24 cellular contexts compared by ENCODE assay signal in the genomic region with DNA sequence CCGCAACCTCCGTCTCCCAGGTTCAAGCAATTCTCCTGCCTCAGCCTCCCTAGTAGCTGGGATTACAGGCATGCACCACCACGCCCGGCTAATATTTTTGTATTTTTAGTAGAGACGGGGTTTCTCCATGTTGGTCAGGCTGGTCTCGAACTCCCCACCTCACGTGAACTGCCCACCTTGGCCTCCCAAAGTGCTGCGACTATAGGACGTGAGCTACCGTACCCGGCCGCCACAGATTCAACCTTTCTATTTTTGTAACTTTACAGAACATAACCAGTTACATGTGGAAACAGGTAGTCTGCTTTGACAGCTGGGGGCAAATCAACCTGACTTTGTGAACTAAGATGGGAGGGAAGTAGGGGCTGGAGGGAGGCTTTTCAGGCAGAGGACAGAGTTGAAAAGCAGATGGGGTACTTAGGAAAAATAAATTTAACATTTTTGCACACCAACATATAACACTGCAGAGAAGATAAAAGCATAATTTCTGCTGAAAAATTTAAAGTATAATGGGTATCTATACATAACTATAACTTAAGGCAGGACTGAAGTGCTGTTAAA. TPM values are rescaled to one million over a fixed set of nuclear protein-coding genes. Genes with fewer than 3 reads are reported as not detected.
DNase-seq lines count a peak whose midpoint lies in the region; ATAC-seq and TF ChIP-seq lines count a peak whose summit lies in the region.
"Had no signal": no experiment of that assay in that cellular context is flagged by ENCODE, and none has a peak within 500 bp of the region (broad histone marks: within the 10 kb centered on the region; RNA-seq: fewer than 3 reads in every experiment).

No MANE protein-coding gene starts in this region.

- POLR2A ChIA-PET in HEK293T (lab: Yijun Ruan, JAX): interaction anchor here (1.1 to 1.2 kb wide), 2 partner anchors 17 to 60 kb away, joined by 3 to 4 read pairs; no protein-coding TSS in a partner anchor

- H3K36me3 ChIP-seq in neural progenitor cell (peaks cover 59% of the 10 kb centered on the region), spleen (peaks cover 2 to 96% (median 73%) of the 10 kb centered on the region in 6 donors)

- DNase-seq in activated naive CD4-positive, alpha-beta T cell treated with anti-CD3 and anti-CD28 coated beads, Interleukin-2, amount 50 U/mL, for 72 hours (ENCODE audit: low spot score in 2 of 2): no peak
- DNase-seq in activated naive CD4-positive, alpha-beta T cell (lab: John Stamatoyannopoulos, UW): no peak
- no peak for DNase-seq in NB4 (ENCODE audit: low read depth)
- DNase-seq in activated naive CD8-positive, alpha-beta T cell treated with anti-CD3 and anti-CD28 coated beads, Interleukin-2, amount 50 U/mL, for 24 hours: no peak
- DNase-seq in neural progenitor cell (ENCODE audit: low spot score): no peak
- DNase-seq in spleen: no peak
- DNase-seq in HEK293T (ENCODE audit: extremely low spot score): no peak
- DNase-seq: activated CD4-positive, alpha-beta T cell treated with anti-CD3 and anti-CD28 coated beads for 1 hour; activated naive CD4-positive, alpha-beta T cell treated with anti-CD3 and anti-CD28 coated beads, Interleukin-2, amount 50 U/mL, for 16 hours; CD4-positive, CD25-positive, alpha-beta regulatory T cell; erythroblast; foreskin keratinocyte; GF-D8; HCEC 1CT; left ventricle myocardium superior; NCI-H1048; NCI-H187; NCI-H2227 treated with DMSO at 0.1 percent for 48 hours; Right ventricle myocardium superior; stimulated activated CD4-positive, alpha-beta T cell treated with anti-CD3 and anti-CD28 coated beads, Interleukin-1b, Interleukin-23, amount 100 ng/mL, for 48 hours; stimulated activated naive CD4-positive, alpha-beta T cell had no signal

- H3K27ac Mint-ChIP-seq in activated naive CD4-positive, alpha-beta T cell treated with anti-CD3 and anti-CD28 coated beads, Interleukin-2, amount 50 U/mL, for 72 hours: peak overlapping the region; percentile 79 to 83
- peak overlapping the region; percentile 100 for H3K27ac Mint-ChIP-seq in activated naive CD8-positive, alpha-beta T cell treated with anti-CD3 and anti-CD28 coated beads, Interleukin-2, amount 50 U/mL, for 24 hours
- no peak overlapping the region for H3K27ac Mint-ChIP-seq in neural progenitor cell

- TF ChIP-seq CTCF in NB4 (IDR thresholded peaks at IDR 0.05; ENCODE audit: low read depth, low read length) (no peak), neural progenitor cell (IDR thresholded peaks at IDR 0.05) (no peak), spleen (IDR thresholded peaks at IDR 0.05 in 8 of 11, conservative IDR thresholded peaks at IDR 0.05 in 3 of 11) (no peak)

- peak overlapping the region; percentile 99 for H3K4me3 Mint-ChIP-seq in activated naive CD8-positive, alpha-beta T cell treated with anti-CD3 and anti-CD28 coated beads, Interleukin-2, amount 50 U/mL, for 24 hours
- no peak overlapping the region for H3K4me3 Mint-ChIP-seq in neural progenitor cell

- intact Hi-C loops in spleen (cut with DNase I; ENCODE audit: low total_unique reads): no loop called here

- H3K4me1 ChIP-seq in neural progenitor cell (peaks cover 16% of the 10 kb centered on the region), spleen (peaks cover 15 to 58% (median 30%) of the 10 kb centered on the region in 6 donors)
- H3K4me1 ChIP-seq: prostate gland had no signal

- H3K9ac ChIP-seq in neural progenitor cell: no peak overlapping the region

- H3K27ac ChIP-seq in neural progenitor cell: peak overlapping the region; percentile 48
- no peak overlapping the region for H3K27ac ChIP-seq in spleen
- H3K27ac ChIP-seq: foreskin keratinocyte, hepatocyte, prostate gland had no signal

- no peak overlapping the region for H3K4me2 ChIP-seq in neural progenitor cell
- H3K4me2 ChIP-seq: hepatocyte had no signal

- H3K4me1 Mint-ChIP-seq in activated naive CD8-positive, alpha-beta T cell treated with anti-CD3 and anti-CD28 coated beads, Interleukin-2, amount 50 U/mL, for 24 hours: peaks cover 62% of the 10 kb centered on the region
- H3K4me1 Mint-ChIP-seq in neural progenitor cell: peaks cover 29% of the 10 kb centered on the region

- 92 to 97% (median 93%) methylated on average over 12 of the region's 12 CpGs for WGBS in spleen, 5 donors

- H2AFZ ChIP-seq in neural progenitor cell (replicated peaks): no peak overlapping the region
- H2AFZ ChIP-seq: hepatocyte had no signal

- H3K27me3 ChIP-seq in neural progenitor cell: no peaks in the 10 kb centered on the region
- no peaks in the 10 kb centered on the region for H3K27me3 ChIP-seq in spleen (replicated peaks in 1 of 7)
- H3K27me3 ChIP-seq: foreskin keratinocyte, hepatocyte had no signal

- peaks cover 99% of the 10 kb centered on the region for H4K20me1 ChIP-seq in neural progenitor cell (ENCODE audit: low read depth)

- CTCF ChIA-PET in HEK293T (lab: Yijun Ruan, JAX): no interaction called here

- ATAC-seq in activated naive CD4-positive, alpha-beta T cell treated with anti-CD3 and anti-CD28 coated beads, Interleukin-2, amount 50 U/mL, for 72 hours: no peak
- no peak for ATAC-seq in activated naive CD8-positive, alpha-beta T cell treated with anti-CD3 and anti-CD28 coated beads, Interleukin-2, amount 50 U/mL, for 24 hours
- no peak for ATAC-seq in HG03342 (IDR thresholded peaks at IDR 0.05; ENCODE audit: unreplicated experiment)
- ATAC-seq: foreskin keratinocyte, left ventricle myocardium superior had no signal

- peak; percentile 7 for TF ChIP-seq POLR2A in NB4 (IDR thresholded peaks at IDR 0.05; ENCODE audit: extremely low read depth, insufficient read length)
- no peak for TF ChIP-seq POLR2A in spleen (IDR thresholded peaks at IDR 0.05)

- H3K27me3 Mint-ChIP-seq in activated naive CD8-positive, alpha-beta T cell treated with anti-CD3 and anti-CD28 coated beads, Interleukin-2, amount 50 U/mL, for 24 hours: no peaks in the 10 kb centered on the region
- H3K27me3 Mint-ChIP-seq in neural progenitor cell (ENCODE audit: insufficient read depth, low read depth): no peaks in the 10 kb centered on the region
- H3K27me3 Mint-ChIP-seq: CD4-positive, CD25-positive, alpha-beta regulatory T cell had no signal

- peaks cover 71% of the 10 kb centered on the region for H3K79me2 ChIP-seq in neural progenitor cell (ENCODE audit: low read depth)

- H3K9me3 Mint-ChIP-seq in activated naive CD4-positive, alpha-beta T cell treated with anti-CD3 and anti-CD28 coated beads, Interleukin-2, amount 50 U/mL, for 72 hours: no peaks in the 10 kb centered on the region
- no peaks in the 10 kb centered on the region for H3K9me3 Mint-ChIP-seq in activated naive CD8-positive, alpha-beta T cell treated with anti-CD3 and anti-CD28 coated beads, Interleukin-2, amount 50 U/mL, for 24 hours
- H3K9me3 Mint-ChIP-seq in neural progenitor cell: no peaks in the 10 kb centered on the region
- H3K9me3 Mint-ChIP-seq: CD4-positive, CD25-positive, alpha-beta regulatory T cell had no signal

- H3K36me3 Mint-ChIP-seq in activated naive CD4-positive, alpha-beta T cell treated with anti-CD3 and anti-CD28 coated beads, Interleukin-2, amount 50 U/mL, for 72 hours: peaks cover 65 to 76% of the 10 kb centered on the region in 2 donors
- peaks cover 85% of the 10 kb centered on the region for H3K36me3 Mint-ChIP-seq in activated naive CD8-positive, alpha-beta T cell treated with anti-CD3 and anti-CD28 coated beads, Interleukin-2, amount 50 U/mL, for 24 hours (ENCODE audit: low read depth)
- peaks cover 71% of the 10 kb centered on the region for H3K36me3 Mint-ChIP-seq in neural progenitor cell

- H3K4me3 ChIP-seq in NB4 (ENCODE audit: low read depth, low read length): no peak overlapping the region
- no peak overlapping the region for H3K4me3 ChIP-seq in neural progenitor cell
- H3K4me3 ChIP-seq in spleen: no peak overlapping the region
- H3K4me3 ChIP-seq: hepatocyte, prostate gland had no signal

- H3F3A ChIP-seq in neural progenitor cell (ENCODE audit: low read depth): peaks cover 98% of the 10 kb centered on the region

- H3K9me3 ChIP-seq in neural progenitor cell (ENCODE audit: low read depth): no peaks in the 10 kb centered on the region
- H3K9me3 ChIP-seq in spleen: no peaks in the 10 kb centered on the region
- H3K9me3 ChIP-seq: prostate gland had no signal

TF ChIP-seq in HEK293T, 16 proteins besides CTCF, POLR2A, EP300 and RAD21:
- TF ChIP-seq FOXK2 (IDR thresholded peaks at IDR 0.05) (no peak), SUZ12 (IDR thresholded peaks at IDR 0.05) (no peak), ELF4 (IDR thresholded peaks at IDR 0.05) (no peak), FOXA1 (IDR thresholded peaks at IDR 0.05) (no peak)
TF ChIP-seq in HEK293T: peak in this region for 0.

RNA-seq across cellular contexts. Expression of gene RPL37, which starts 5.2 kb away (rescaled TPM):
- total RNA-seq in activated naive CD4-positive, alpha-beta T cell treated with anti-CD3 and anti-CD28 coated beads, Interleukin-2, amount 50 U/mL, for 72 hours: 1,000 to 10,000 TPM; 1,805 to 1,969 TPM
- total RNA-seq in neural progenitor cell (ENCODE audit: low replicate concordance): 96.9 and 235 TPM in 2 replicates
- total RNA-seq in spleen: 1,000 to 10,000 TPM in 4 of 7 donors, 100 to 1,000 TPM in 3; 278 to 1,416 (median 1,048) TPM
- polyA plus RNA-seq in spleen: 1,000 to 10,000 TPM; 2,182 to 5,876 (median 5,099) TPM

RNA-seq across cellular contexts. Expression of gene CARD6, which starts 11.3 kb away (rescaled TPM):
- total RNA-seq in activated naive CD4-positive, alpha-beta T cell treated with anti-CD3 and anti-CD28 coated beads, Interleukin-2, amount 50 U/mL, for 72 hours: 1 to 10 TPM; 2.2 to 2.8 TPM
- total RNA-seq in neural progenitor cell (ENCODE audit: low replicate concordance) (0.09 TPM in 1 of 2 replicates, not detected in the other), spleen (10 to 100 TPM; 20.7 to 37.1 (median 35.1) TPM)
- polyA plus RNA-seq in spleen: 10 to 100 TPM in 1 of 3 donors, 1 to 10 TPM in 2; 3.8 to 10.3 (median 3.9) TPM

RNA-seq across cellular contexts. Expression of gene PRKAA1, which starts 31.7 kb away (rescaled TPM):
- total RNA-seq in activated naive CD4-positive, alpha-beta T cell treated with anti-CD3 and anti-CD28 coated beads, Interleukin-2, amount 50 U/mL, for 72 hours: 10 to 100 TPM; 48.2 to 50.0 TPM
- total RNA-seq in neural progenitor cell (ENCODE audit: low replicate concordance): 35.5 and 58.5 TPM in 2 replicates
- 100 to 1,000 TPM in 3 of 7 donors, 10 to 100 TPM in 4; 81.1 to 128 (median 98.7) TPM for total RNA-seq in spleen
- polyA plus RNA-seq in spleen: 10 to 100 TPM; 16.0 to 25.3 (median 21.4) TPM

Comparison
In these comparisons a context has a peak if more than half of its experiments do, and no peak if none do; other contexts are left out.
1. RNA of gene CARD6, which starts 11.3 kb away (total RNA-seq): 20.7 to 37.1 TPM in spleen; 2.2 to 2.8 TPM in activated naive CD4-positive, alpha-beta T cell treated with anti-CD3 and anti-CD28 coated beads, Interleukin-2, amount 50 U/mL, for 72 hours and 0.09 TPM in neural progenitor cell; every median in the first group is over 4 times any median in the second.